ENCODE assay signal across 10 cellular contexts in the genomic region with DNA sequence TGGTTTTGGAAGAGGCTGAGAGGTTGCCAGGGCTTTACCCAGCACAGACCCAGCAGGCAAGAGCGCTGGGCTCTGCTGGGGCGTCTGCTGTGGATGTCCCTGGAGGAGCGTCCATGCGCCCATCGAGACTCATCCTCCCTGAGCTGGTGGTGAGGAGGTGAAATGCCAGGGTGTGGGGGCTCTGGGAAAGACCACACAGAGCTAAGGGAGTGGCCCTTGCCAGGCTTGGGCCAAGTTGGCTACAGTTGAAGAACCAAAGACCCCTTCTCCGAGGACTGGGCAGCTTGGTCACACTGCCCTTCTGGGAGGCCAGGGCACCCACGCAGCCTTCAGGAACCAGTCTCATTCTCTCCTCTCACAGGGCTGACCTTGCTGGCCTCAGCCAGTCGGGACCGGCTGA. TPM values are rescaled to one million over a fixed set of nuclear protein-coding genes. Genes with fewer than 3 reads are reported as not detected.
"Had no signal": no experiment of that assay in that cellular context is flagged by ENCODE, and none has a peak within 500 bp of the region (broad histone marks: within the 10 kb centered on the region; RNA-seq: fewer than 3 reads in every experiment).

No MANE protein-coding gene starts in this region.

- DNase-seq: GM23248, GOT3, H7 had no signal

- H3K27ac ChIP-seq: GM23248, HL-60 had no signal

- H2AFZ ChIP-seq: GM23248 had no signal

- ATAC-seq: HCT116, HepG2, K562 had no signal

- H3K4me3 ChIP-seq: GM23248, HAP-1, K562 had no signal

- H3K9ac ChIP-seq: GM23248 had no signal

- H3K9me3 ChIP-seq: HAP-1 had no signal

- H3K4me1 ChIP-seq: HAP-1 had no signal

RNA-seq across cellular contexts. Expression of gene OVOL3, which starts 24.6 kb away (rescaled TPM):
- total RNA-seq: GM23248, H4, H7, HepG2, HT1080, K562 had no signal
- polyA plus RNA-seq: GM23248, HepG2, K562 had no signal
